In the genomic region with DNA sequence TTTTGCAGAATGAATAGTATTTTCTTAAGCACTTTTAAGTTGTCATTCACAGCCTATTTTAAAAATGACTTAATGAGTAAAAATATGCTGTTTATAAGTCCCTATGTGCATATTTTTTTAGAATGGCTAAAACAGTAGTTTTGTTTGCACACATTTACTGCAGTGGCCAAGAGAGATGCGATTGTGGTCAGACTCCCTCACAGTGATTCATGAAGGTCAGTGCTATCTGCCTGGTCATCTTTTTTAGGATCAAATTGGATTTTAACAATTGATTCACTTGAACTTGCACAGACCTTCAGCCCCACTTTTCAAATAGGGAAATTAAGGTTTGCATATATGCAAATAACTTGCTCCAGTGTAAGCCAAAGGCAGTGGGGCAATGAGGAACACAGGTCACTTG, we compare ENCODE assay signal across 1 cellular context.
TF ChIP-seq lines count a peak whose summit lies in the region.

No MANE protein-coding gene starts in this region.

TF ChIP-seq in SK-N-SH treated with all-trans-retinoic acid at 6 μM for 48 hours, 23 proteins besides CTCF, POLR2A, EP300 and RAD21 (continued from another document):
- TF ChIP-seq, protein P1, sequence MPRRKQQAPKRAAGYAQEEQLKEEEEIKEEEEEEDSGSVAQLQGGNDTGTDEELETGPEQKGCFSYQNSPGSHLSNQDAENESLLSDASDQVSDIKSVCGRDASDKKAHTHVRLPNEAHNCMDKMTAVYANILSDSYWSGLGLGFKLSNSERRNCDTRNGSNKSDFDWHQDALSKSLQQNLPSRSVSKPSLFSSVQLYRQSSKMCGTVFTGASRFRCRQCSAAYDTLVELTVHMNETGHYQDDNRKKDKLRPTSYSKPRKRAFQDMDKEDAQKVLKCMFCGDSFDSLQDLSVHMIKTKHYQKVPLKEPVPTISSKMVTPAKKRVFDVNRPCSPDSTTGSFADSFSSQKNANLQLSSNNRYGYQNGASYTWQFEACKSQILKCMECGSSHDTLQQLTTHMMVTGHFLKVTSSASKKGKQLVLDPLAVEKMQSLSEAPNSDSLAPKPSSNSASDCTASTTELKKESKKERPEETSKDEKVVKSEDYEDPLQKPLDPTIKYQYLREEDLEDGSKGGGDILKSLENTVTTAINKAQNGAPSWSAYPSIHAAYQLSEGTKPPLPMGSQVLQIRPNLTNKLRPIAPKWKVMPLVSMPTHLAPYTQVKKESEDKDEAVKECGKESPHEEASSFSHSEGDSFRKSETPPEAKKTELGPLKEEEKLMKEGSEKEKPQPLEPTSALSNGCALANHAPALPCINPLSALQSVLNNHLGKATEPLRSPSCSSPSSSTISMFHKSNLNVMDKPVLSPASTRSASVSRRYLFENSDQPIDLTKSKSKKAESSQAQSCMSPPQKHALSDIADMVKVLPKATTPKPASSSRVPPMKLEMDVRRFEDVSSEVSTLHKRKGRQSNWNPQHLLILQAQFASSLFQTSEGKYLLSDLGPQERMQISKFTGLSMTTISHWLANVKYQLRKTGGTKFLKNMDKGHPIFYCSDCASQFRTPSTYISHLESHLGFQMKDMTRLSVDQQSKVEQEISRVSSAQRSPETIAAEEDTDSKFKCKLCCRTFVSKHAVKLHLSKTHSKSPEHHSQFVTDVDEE (CRISPR knock-in tag; IDR thresholded peaks at IDR 0.05) = no peak
- TF ChIP-seq ZNF565 (CRISPR knock-in tag; conservative IDR thresholded peaks at IDR 0.05; ENCODE audit: low read depth) (no peak), SNAI2 (CRISPR knock-in tag; IDR thresholded peaks at IDR 0.05) (no peak), ZFP3 (CRISPR knock-in tag; IDR thresholded peaks at IDR 0.05) (no peak), ZC3H10 (CRISPR knock-in tag; IDR thresholded peaks at IDR 0.05) (no peak)
